Comparison of ENCODE assay signal across 8 cellular contexts in the genomic region with DNA sequence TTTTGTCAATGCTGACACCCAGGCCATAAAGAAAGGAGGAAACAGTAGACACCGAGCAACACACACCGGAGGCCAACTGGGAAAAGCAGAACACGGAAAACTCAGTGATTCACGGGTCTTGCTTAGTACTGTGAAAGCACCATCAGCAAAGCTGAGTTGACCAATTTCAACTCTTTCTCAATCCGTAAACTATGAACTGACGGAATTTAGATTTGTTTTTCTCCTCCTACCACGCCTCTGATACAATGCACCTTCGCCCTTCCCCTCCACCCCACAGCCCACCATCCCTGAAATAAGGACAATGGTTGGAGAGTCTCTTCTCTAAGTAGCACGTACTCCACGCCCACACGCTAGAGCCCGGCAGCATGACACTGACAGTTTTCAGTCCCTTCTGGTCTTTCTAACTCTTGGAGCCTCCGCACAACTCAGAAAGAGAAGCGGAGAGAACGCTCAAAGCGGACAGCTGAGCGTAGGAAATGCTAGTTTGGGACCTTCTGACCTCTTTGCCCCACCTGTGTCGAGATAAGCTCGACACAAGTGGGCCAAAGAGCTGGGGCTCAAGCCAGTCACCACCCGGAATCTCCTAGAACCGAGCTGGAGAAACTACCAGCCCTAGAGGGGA. TPM values are rescaled to one million over a fixed set of nuclear protein-coding genes. Genes with fewer than 3 reads are reported as not detected.
A peak's percentile ranks its signal among the peaks of the same experiment; 100 is the strongest.
DNase-seq lines count a peak whose midpoint lies in the region; ATAC-seq and TF ChIP-seq lines count a peak whose summit lies in the region.

No MANE protein-coding gene starts in this region.

- H3K9me3 ChIP-seq in lung (ENCODE audit: control insufficient read depth in 2 of 2, insufficient read depth in 1 of 2, low read length in 1 of 2), result peaks cover 0 to 2% of the 10 kb centered on the region in 2 donors

- 0% methylated on average over 21 of the region's 21 CpGs for WGBS in lung, 2 donors

- peaks cover 1 to 15% of the 10 kb centered on the region in 2 donors for H3K4me1 ChIP-seq in lung (ENCODE audit: control insufficient read depth in 2 of 2, insufficient read depth in 2 of 2, low read length in 2 of 2)

- H3K27me3 ChIP-seq in lung (ENCODE audit: control insufficient read depth, insufficient read depth), result no peaks in the 10 kb centered on the region

- H3K27ac ChIP-seq in lung (ENCODE audit: low read depth in 1 of 2, low read length in 1 of 2), result peak overlapping the region; percentile 93 to 94

- DNase-seq in activated T-cell treated with anti-CD3 and anti-CD28 coated beads for 1 hour (ENCODE audit: low read depth) (peak; percentile 10), NCI-H2029 (lab: John Stamatoyannopoulos, UW) (peak; percentile 30), dermis microvascular lymphatic vessel endothelial cell (ENCODE audit: low read depth in 2 of 2) (peak; percentile 29 to 57), lung (ENCODE audit: low spot score) (peak; percentile 38)
- no peak for DNase-seq in activated T-cell treated with anti-CD3 and anti-CD28 coated beads, Interleukin-2, amount 50 U/mL, for 1 hour
- peak; percentile 56 for DNase-seq in activated CD4-positive, CD25-positive, alpha-beta regulatory T cell treated with anti-CD3 and anti-CD28 coated beads, Interleukin-2, amount 50 U/mL, for 72 hours
- DNase-seq in stimulated activated CD8-positive, alpha-beta memory T cell treated with anti-CD3 and anti-CD28 coated beads, Interleukin-12 subunit alpha, Interleukin-12 subunit beta, amount 100 ng/mL, for 1 hour (ENCODE audit: low read depth), result peak; percentile 13

- ATAC-seq in HG02970 (IDR thresholded peaks at IDR 0.05; ENCODE audit: low FRiP score, unreplicated experiment) (peak; percentile 47), lung (ENCODE audit: insufficient read depth, low FRiP score) (peak; percentile 48)

- no peaks in the 10 kb centered on the region for H3K36me3 ChIP-seq in lung (ENCODE audit: control insufficient read depth in 2 of 2, insufficient read depth in 2 of 2, low read length in 2 of 2)

- H3K4me3 ChIP-seq in lung, result peak overlapping the region; percentile 62

- no peak for TF ChIP-seq CTCF in lung (IDR thresholded peaks at IDR 0.05; ENCODE audit: control extremely low read depth, extremely low read depth)

RNA-seq across cellular contexts. Expression of a gene that starts 0.7 kb away (rescaled TPM):
- total RNA-seq in dermis microvascular lymphatic vessel endothelial cell, result 4.2 and 5.7 TPM in 2 replicates
- total RNA-seq in lung, result 10 to 100 TPM; 27.6 to 48.2 TPM
- polyA plus RNA-seq in lung, result 1 to 10 TPM; 4.7 to 5.8 TPM
